ENCODE assay signal across 12 cellular contexts in genomic region chr16:73054131-73054496, GRCh38. TPM values are rescaled to one million over a fixed set of nuclear protein-coding genes. Genes with fewer than 3 reads are reported as not detected.
A peak's percentile ranks its signal among the peaks of the same experiment; 100 is the strongest.
DNase-seq lines count a peak whose midpoint lies in the region; ATAC-seq and TF ChIP-seq lines count a peak whose summit lies in the region.
"Had no signal": no experiment of that assay in that cellular context is flagged by ENCODE, and none has a peak within 500 bp of the region (broad histone marks: within the 10 kb centered on the region; RNA-seq: fewer than 3 reads in every experiment).

No MANE protein-coding gene starts in this region.

- peaks cover 36% of the 10 kb centered on the region for H4K20me1 ChIP-seq in GM23338 (replicated peaks; ENCODE audit: insufficient read depth)

- H3K27me3 Mint-ChIP-seq in GM23338 (ENCODE audit: insufficient read depth, low read depth, poor library complexity) = peaks cover 4% of the 10 kb centered on the region
- peaks cover 34% of the 10 kb centered on the region for H3K27me3 Mint-ChIP-seq in activated CD4-positive, alpha-beta memory T cell treated with anti-CD3 and anti-CD28 coated beads, Interleukin-2, amount 10 ng/mL, durations not matched to agents 7 days and 5 days

- POLR2A ChIA-PET in activated CD4-positive, alpha-beta memory T cell treated with anti-CD3 and anti-CD28 coated beads, Interleukin-2, amount 10 ng/mL, durations not matched to agents 7 days and 5 days (lab: Charles Lee) = no interaction called here

- H3F3A ChIP-seq in GM23338 (replicated peaks; ENCODE audit: low read depth) = peaks cover 20% of the 10 kb centered on the region

- CTCF ChIA-PET in activated CD4-positive, alpha-beta memory T cell treated with anti-CD3 and anti-CD28 coated beads, Interleukin-2, amount 10 ng/mL, durations not matched to agents 7 days and 5 days (lab: Charles Lee) = interaction anchor here (1.3 kb wide), 1 partner anchor 222 kb away, joined by 3 read pairs; no protein-coding TSS in a partner anchor

- no peaks in the 10 kb centered on the region; the same call in 2 of the 3 replicates for H3K9me3 Mint-ChIP-seq in GM23338
- H3K9me3 Mint-ChIP-seq in activated CD4-positive, alpha-beta memory T cell treated with anti-CD3 and anti-CD28 coated beads, Interleukin-2, amount 10 ng/mL, durations not matched to agents 7 days and 5 days = no peaks in the 10 kb centered on the region

- no peaks in the 10 kb centered on the region for H3K36me3 ChIP-seq in GM23338 (ENCODE audit: insufficient read depth)
- no peaks in the 10 kb centered on the region for H3K36me3 ChIP-seq in Peyer's patch

- H3K27ac Mint-ChIP-seq in GM23338 = no peak overlapping the region
- no peak overlapping the region for H3K27ac Mint-ChIP-seq in activated CD4-positive, alpha-beta memory T cell treated with anti-CD3 and anti-CD28 coated beads, Interleukin-2, amount 10 ng/mL, durations not matched to agents 7 days and 5 days

- 0 out of 2 replicates have a peak, but pooled peaks cover 5% of the 10 kb centered on the region for H3K79me2 ChIP-seq in GM23338 (replicated peaks; ENCODE audit: insufficient read depth)

- TF ChIP-seq CTCF in GM23338 (conservative IDR thresholded peaks at IDR 0.05; ENCODE audit: low read depth in 2 of 2) (0 out of 4 replicates have a peak, but pooled peaks of 1 of the 2 experiments have one; percentile 13), Peyer's patch (IDR thresholded peaks at IDR 0.05) (no peak), foreskin keratinocyte (conservative IDR thresholded peaks at IDR 0.05) (peak; percentile 9)

- H3K9me2 ChIP-seq in GM23338 (ENCODE audit: insufficient read depth) = no peaks in the 10 kb centered on the region

- DNase-seq in GM23338 (ENCODE audit: low spot score) (peak; percentile 43), Peyer's patch (no peak), foreskin keratinocyte (no peak), sciatic nerve (ENCODE audit: low spot score) (no peak), nucleus accumbens (lab: John Stamatoyannopoulos, UW) (no peak)
- DNase-seq in activated naive CD4-positive, alpha-beta T cell treated with anti-CD3 and anti-CD28 coated beads, Interleukin-2, amount 50 U/mL, for 16 hours = no peak
- no peak for DNase-seq in activated CD4-positive, alpha-beta memory T cell treated with anti-CD3 and anti-CD28 coated beads, Interleukin-2, amount 10 ng/mL, durations not matched to agents 7 days and 5 days
- DNase-seq: activated naive CD4-positive, alpha-beta T cell; DND-41; stimulated activated CD4-positive, alpha-beta T cell treated with anti-CD3 and anti-CD28 coated beads, Interleukin-4, amount 100 ng/mL, for 24 hours had no signal

- ATAC-seq in GM23338 = no peak
- no peak for ATAC-seq in foreskin keratinocyte
- peak; percentile 20 for ATAC-seq in sciatic nerve
- ATAC-seq in HG02763 (IDR thresholded peaks at IDR 0.05; ENCODE audit: unreplicated experiment) = no peak

- H3K4me2 ChIP-seq in GM23338 = peak overlapping the region; percentile 89

- no peak overlapping the region for H2AFZ ChIP-seq in GM23338

- H3K9me3 ChIP-seq in Peyer's patch = no peaks in the 10 kb centered on the region

- no peak overlapping the region for H3K27ac ChIP-seq in GM23338 (ENCODE audit: low read depth)
- H3K27ac ChIP-seq in Peyer's patch = peak overlapping the region in 3 of 4 donors; percentile 24 to 94 (median 77)
- peak overlapping the region; percentile 76 for H3K27ac ChIP-seq in foreskin keratinocyte

- H3K36me3 Mint-ChIP-seq in GM23338 (ENCODE audit: low read depth) = no peaks in the 10 kb centered on the region; the same call in 2 of the 3 replicates
- no peaks in the 10 kb centered on the region for H3K36me3 Mint-ChIP-seq in activated CD4-positive, alpha-beta memory T cell treated with anti-CD3 and anti-CD28 coated beads, Interleukin-2, amount 10 ng/mL, durations not matched to agents 7 days and 5 days (ENCODE audit: low read depth)

- intact Hi-C loops in sciatic nerve (cut with DNase I) = no loop called here

- no peak overlapping the region for H3K4me3 Mint-ChIP-seq in GM23338
- no peak overlapping the region for H3K4me3 Mint-ChIP-seq in activated CD4-positive, alpha-beta memory T cell treated with anti-CD3 and anti-CD28 coated beads, Interleukin-2, amount 10 ng/mL, durations not matched to agents 7 days and 5 days

- peaks cover 26% of the 10 kb centered on the region for H3K4me1 Mint-ChIP-seq in GM23338
- H3K4me1 Mint-ChIP-seq in activated CD4-positive, alpha-beta memory T cell treated with anti-CD3 and anti-CD28 coated beads, Interleukin-2, amount 10 ng/mL, durations not matched to agents 7 days and 5 days = peaks cover 10% of the 10 kb centered on the region

- H3K4me3 ChIP-seq in GM23338 (peak overlapping the region; percentile 56), Peyer's patch (no peak overlapping the region)
- H3K4me3 ChIP-seq: lung had no signal

- H3K27me3 ChIP-seq in GM23338 (ENCODE audit: insufficient read depth) = peaks cover 84% of the 10 kb centered on the region
- H3K27me3 ChIP-seq in Peyer's patch = no peaks in the 10 kb centered on the region
- H3K27me3 ChIP-seq in foreskin keratinocyte = no peaks in the 10 kb centered on the region

- TF ChIP-seq POLR2A in Peyer's patch (IDR thresholded peaks at IDR 0.05) = no peak

- peaks cover 83% of the 10 kb centered on the region for H3K4me1 ChIP-seq in GM23338 (ENCODE audit: insufficient read depth)
- H3K4me1 ChIP-seq in Peyer's patch = peaks cover 0 to 62% (median 1%) of the 10 kb centered on the region in 4 donors
- H3K4me1 ChIP-seq in foreskin keratinocyte = peaks cover 31% of the 10 kb centered on the region

TF ChIP-seq in GM23338, 12 proteins besides CTCF, POLR2A, EP300 and RAD21 (continues in another document):
- TF ChIP-seq EZH2 (IDR thresholded peaks at IDR 0.05; ENCODE audit: low read depth, unreplicated experiment) = no peak
- TF ChIP-seq EZH2phosphoT487 (IDR thresholded peaks at IDR 0.05; ENCODE audit: unreplicated experiment) = no peak
- TF ChIP-seq, protein P1, sequence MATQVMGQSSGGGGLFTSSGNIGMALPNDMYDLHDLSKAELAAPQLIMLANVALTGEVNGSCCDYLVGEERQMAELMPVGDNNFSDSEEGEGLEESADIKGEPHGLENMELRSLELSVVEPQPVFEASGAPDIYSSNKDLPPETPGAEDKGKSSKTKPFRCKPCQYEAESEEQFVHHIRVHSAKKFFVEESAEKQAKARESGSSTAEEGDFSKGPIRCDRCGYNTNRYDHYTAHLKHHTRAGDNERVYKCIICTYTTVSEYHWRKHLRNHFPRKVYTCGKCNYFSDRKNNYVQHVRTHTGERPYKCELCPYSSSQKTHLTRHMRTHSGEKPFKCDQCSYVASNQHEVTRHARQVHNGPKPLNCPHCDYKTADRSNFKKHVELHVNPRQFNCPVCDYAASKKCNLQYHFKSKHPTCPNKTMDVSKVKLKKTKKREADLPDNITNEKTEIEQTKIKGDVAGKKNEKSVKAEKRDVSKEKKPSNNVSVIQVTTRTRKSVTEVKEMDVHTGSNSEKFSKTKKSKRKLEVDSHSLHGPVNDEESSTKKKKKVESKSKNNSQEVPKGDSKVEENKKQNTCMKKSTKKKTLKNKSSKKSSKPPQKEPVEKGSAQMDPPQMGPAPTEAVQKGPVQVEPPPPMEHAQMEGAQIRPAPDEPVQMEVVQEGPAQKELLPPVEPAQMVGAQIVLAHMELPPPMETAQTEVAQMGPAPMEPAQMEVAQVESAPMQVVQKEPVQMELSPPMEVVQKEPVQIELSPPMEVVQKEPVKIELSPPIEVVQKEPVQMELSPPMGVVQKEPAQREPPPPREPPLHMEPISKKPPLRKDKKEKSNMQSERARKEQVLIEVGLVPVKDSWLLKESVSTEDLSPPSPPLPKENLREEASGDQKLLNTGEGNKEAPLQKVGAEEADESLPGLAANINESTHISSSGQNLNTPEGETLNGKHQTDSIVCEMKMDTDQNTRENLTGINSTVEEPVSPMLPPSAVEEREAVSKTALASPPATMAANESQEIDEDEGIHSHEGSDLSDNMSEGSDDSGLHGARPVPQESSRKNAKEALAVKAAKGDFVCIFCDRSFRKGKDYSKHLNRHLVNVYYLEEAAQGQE (IDR thresholded peaks at IDR 0.05; ENCODE audit: unreplicated experiment) = no peak
- TF ChIP-seq STAT1 (IDR thresholded peaks at IDR 0.05; ENCODE audit: unreplicated experiment) = no peak
- no peak for TF ChIP-seq ZNF114 (CRISPR knock-in tag; IDR thresholded peaks at IDR 0.05)
- no peak for TF ChIP-seq ZNF331 (CRISPR knock-in tag; IDR thresholded peaks at IDR 0.05; ENCODE audit: low read depth)
- TF ChIP-seq CREB1 (CRISPR knock-in tag; IDR thresholded peaks at IDR 0.05; ENCODE audit: low read depth) = no peak

RNA-seq across cellular contexts. Expression of gene ZFHX3, which starts 6.2 kb away (rescaled TPM):
- 0.74 and 1.0 TPM in 2 replicates for total RNA-seq in GM23338 (2014; rRNA removed; shearing (Covaris generic))
- polyA plus RNA-seq in GM23338 (2016; fragmentation: Nextera tagmentation; extraction: Ambion mirVana) (1.3 and 1.5 TPM in 2 replicates), foreskin keratinocyte (1.1 and 1.2 TPM in 2 replicates)
- total RNA-seq in Peyer's patch (10 to 100 TPM in 3 of 4 donors, 1 to 10 TPM in 1; 6.3 to 39.6 (median 14.6) TPM), foreskin keratinocyte (5.9 and 8.9 TPM in 2 replicates), sciatic nerve (44.6 TPM)
- total RNA-seq in activated CD4-positive, alpha-beta memory T cell treated with anti-CD3 and anti-CD28 coated beads, Interleukin-2, amount 10 ng/mL, durations not matched to agents 7 days and 5 days = under 1 TPM; 0.38 to 0.43 TPM
